In genomic region chr17:31830971-31831755, GRCh38 we compare ENCODE assay signal across 20 cellular contexts. TPM values are rescaled to one million over a fixed set of nuclear protein-coding genes. Genes with fewer than 3 reads are reported as not detected.
DNase-seq lines count a peak whose midpoint lies in the region; ATAC-seq and TF ChIP-seq lines count a peak whose summit lies in the region.
"Had no signal": no experiment of that assay in that cellular context is flagged by ENCODE, and none has a peak within 500 bp of the region (broad histone marks: within the 10 kb centered on the region; RNA-seq: fewer than 3 reads in every experiment).

No MANE protein-coding gene starts in this region.

- H3K36me3 Mint-ChIP-seq in HFFc6 (ENCODE audit: low read depth), result peaks cover 10% of the 10 kb centered on the region
- no peaks in the 10 kb centered on the region for H3K36me3 Mint-ChIP-seq in CD8-positive, alpha-beta T cell
- H3K36me3 Mint-ChIP-seq: CD4-positive, CD25-positive, alpha-beta regulatory T cell had no signal

- H3K27me3 Mint-ChIP-seq in HFFc6 (ENCODE audit: insufficient read depth), result peaks cover 2% of the 10 kb centered on the region; the same call in 1 of the 2 replicates
- no peaks in the 10 kb centered on the region for H3K27me3 Mint-ChIP-seq in CD8-positive, alpha-beta T cell (ENCODE audit: low read depth)

- peaks cover 9% of the 10 kb centered on the region for H3K9me3 Mint-ChIP-seq in HFFc6
- H3K9me3 Mint-ChIP-seq in CD8-positive, alpha-beta T cell, result no peaks in the 10 kb centered on the region

- no peak overlapping the region for H3K4me3 ChIP-seq in tibial artery
- H3K4me3 ChIP-seq in CD8-positive, alpha-beta T cell (ENCODE audit: low read depth, low read length), result no peak overlapping the region
- H3K4me3 ChIP-seq: ovary had no signal

- intact Hi-C loops in tibial artery (cut with DNase I; ENCODE audit: low total_unique reads), result loop anchor here (10.0 kb wide), 1 partner anchor 136 kb away; no protein-coding TSS in a partner anchor
- intact Hi-C loops in CD8-positive, alpha-beta T cell (cut with DNase I, micrococcal nuclease), result no loop called here

- peak overlapping the region; percentile 50 to 66 for H3K27ac ChIP-seq in tibial artery
- no peak overlapping the region for H3K27ac ChIP-seq in CD8-positive, alpha-beta T cell (ENCODE audit: low read depth, low read length)
- H3K27ac ChIP-seq: ovary had no signal

- no peaks in the 10 kb centered on the region for H3K27me3 ChIP-seq in tibial artery
- no peaks in the 10 kb centered on the region for H3K27me3 ChIP-seq in CD8-positive, alpha-beta T cell (ENCODE audit: insufficient read depth, low read length)
- H3K27me3 ChIP-seq: ovary had no signal

- TF ChIP-seq CTCF in HFFc6 (IDR thresholded peaks at IDR 0.05) (no peak), tibial artery (IDR thresholded peaks at IDR 0.05) (no peak)
- no peak for TF ChIP-seq CTCF in CD8-positive, alpha-beta T cell (IDR thresholded peaks at IDR 0.05)

- no peak for ATAC-seq in GM21528 (IDR thresholded peaks at IDR 0.05; ENCODE audit: low FRiP score, unreplicated experiment)
- no peak for ATAC-seq in CD8-positive, alpha-beta T cell
- ATAC-seq: activated CD4-positive, CD25-positive, alpha-beta regulatory T cell treated with anti-CD3 and anti-CD28 coated beads, Interleukin-2, amount 50 U/mL, for 24 hours; left colon had no signal

- H3K36me3 ChIP-seq in tibial artery, result no peaks in the 10 kb centered on the region
- H3K36me3 ChIP-seq in CD8-positive, alpha-beta T cell (ENCODE audit: insufficient read depth, low read length), result no peaks in the 10 kb centered on the region
- H3K36me3 ChIP-seq: ovary had no signal

- no peak overlapping the region for H3K4me3 Mint-ChIP-seq in HFFc6
- H3K4me3 Mint-ChIP-seq in CD8-positive, alpha-beta T cell, result no peak overlapping the region
- H3K4me3 Mint-ChIP-seq: CD4-positive, CD25-positive, alpha-beta regulatory T cell had no signal

- peak overlapping the region; percentile 14; the same call in 1 of the 2 replicates for H3K27ac Mint-ChIP-seq in HFFc6
- no peak overlapping the region for H3K27ac Mint-ChIP-seq in CD8-positive, alpha-beta T cell

- no peaks in the 10 kb centered on the region for H3K9me3 ChIP-seq in tibial artery
- no peaks in the 10 kb centered on the region for H3K9me3 ChIP-seq in CD8-positive, alpha-beta T cell (ENCODE audit: low read length)
- H3K9me3 ChIP-seq: ovary had no signal

- peaks cover 26% of the 10 kb centered on the region for H3K4me1 Mint-ChIP-seq in HFFc6 (ENCODE audit: low read depth)
- peaks cover 3% of the 10 kb centered on the region for H3K4me1 Mint-ChIP-seq in CD8-positive, alpha-beta T cell (ENCODE audit: low read depth)

- POLR2A ChIA-PET in CD8-positive, alpha-beta T cell (lab: Charles Lee), result no interaction called here

- CTCF ChIA-PET in CD8-positive, alpha-beta T cell (lab: Charles Lee), result interaction anchor here (0.6 to 4.7 kb wide), 2 partner anchors 11 to 57 kb away, joined by 3 to 45 read pairs; no protein-coding TSS in a partner anchor

- H3K4me1 ChIP-seq in tibial artery, result peaks cover 0 to 12% (median 7%) of the 10 kb centered on the region in 4 donors
- H3K4me1 ChIP-seq in CD8-positive, alpha-beta T cell (ENCODE audit: insufficient read depth, low read length), result no peaks in the 10 kb centered on the region

- DNase-seq in HFFc6, result no peak
- peak; percentile 69 for DNase-seq in amniotic epithelial cell (ENCODE audit: low read depth)
- DNase-seq in hepatic stellate cell (ENCODE audit: low spot score), result peak; percentile 50
- no peak for DNase-seq in tibial artery
- DNase-seq in activated CD4-positive, CD25-positive, alpha-beta regulatory T cell treated with anti-CD3 and anti-CD28 coated beads, Interleukin-2, amount 50 U/mL, for 72 hours, result no peak
- DNase-seq in CD8-positive, alpha-beta T cell, result no peak
- DNase-seq: activated gamma-delta T cell treated with Interleukin-2 at 50 U/mL for 16 hours; CD4-positive, CD25-positive, alpha-beta regulatory T cell; dermis blood vessel endothelial cell; DND-41; hypothalamus; KG1; left colon; NCI-H146; ovary; Right ventricle myocardium superior; stimulated activated CD4-positive, alpha-beta T cell treated with anti-CD3 and anti-CD28 coated beads, Interleukin-4, amount 100 ng/mL, for 4 hours; T-helper 2 cell had no signal

RNA-seq across cellular contexts. Expression of gene COPRS, which starts 27.9 kb away (rescaled TPM):
- total RNA-seq in HFFc6 (2021; fragmentation: NEBNext Ultra II Directional; extraction: Animal tissue kit (Norgen Biotek cat#: 25700)), result 100 to 1,000 TPM; 109 to 125 (median 117) TPM
- 1 to 10 TPM; 2.4 to 2.6 TPM for total RNA-seq in CD8-positive, alpha-beta T cell

Comparison
In these comparisons a context has a peak if more than half of its experiments do, and no peak if none do; other contexts are left out.
1. DNase-seq: peak in amniotic epithelial cell (single experiment) and hepatic stellate cell (single experiment); none in HFFc6 (single experiment), tibial artery (0 of 2), activated CD4-positive, CD25-positive, alpha-beta regulatory T cell treated with anti-CD3 and anti-CD28 coated beads, Interleukin-2, amount 50 U/mL, for 72 hours (single experiment) and CD8-positive, alpha-beta T cell (0 of 7).
2. RNA of gene COPRS, which starts 27.9 kb away (total RNA-seq): 109 to 125 TPM in HFFc6; 2.4 to 2.6 TPM in CD8-positive, alpha-beta T cell; every median in the first group is over 10 times any median in the second.